In genomic region chr1:67060811-67061218, GRCh38 we compare ENCODE assay signal across 1 cellular context.
TF ChIP-seq lines count a peak whose summit lies in the region.

No MANE protein-coding gene starts in this region.

TF ChIP-seq in K562, 482 proteins besides CTCF, POLR2A, EP300 and RAD21 (continued from another document):
- TF ChIP-seq SNRNP70 (optimal IDR thresholded peaks at IDR 0.05; ENCODE audit: low read depth, low read length): no peak
- TF ChIP-seq SUPT5H (IDR thresholded peaks at IDR 0.05): no peak
TF ChIP-seq in K562: peak in this region for 92.
